In genomic region chr2:12728221-12728777, GRCh38 we compare ENCODE assay signal across 8 cellular contexts. TPM values are rescaled to one million over a fixed set of nuclear protein-coding genes. Genes with fewer than 3 reads are reported as not detected.
DNase-seq lines count a peak whose midpoint lies in the region; ATAC-seq and TF ChIP-seq lines count a peak whose summit lies in the region.

No MANE protein-coding gene starts in this region.

- peaks cover 95 to 99% of the 10 kb centered on the region in 2 donors for H3K4me1 Mint-ChIP-seq in immature natural killer cell

- ATAC-seq in GM19023 (IDR thresholded peaks at IDR 0.05; ENCODE audit: unreplicated experiment) (peak; percentile 89), HG02943 (IDR thresholded peaks at IDR 0.05; ENCODE audit: low read depth, unreplicated experiment) (peak; percentile 92), heart left ventricle (no peak)

- no peaks in the 10 kb centered on the region for H3K9me3 ChIP-seq in heart left ventricle

- no peak for TF ChIP-seq POLR2A in heart left ventricle (IDR thresholded peaks at IDR 0.05)

- peak overlapping the region in 5 of 12 donors; percentile 10 to 96 (median 73) for H3K27ac ChIP-seq in heart left ventricle

- no peak overlapping the region for H3K4me3 ChIP-seq in heart left ventricle

- 80 to 86% (median 83%) methylated on average over 9 of the region's 9 CpGs for WGBS in heart left ventricle, 4 donors

- peaks cover 12 to 42% (median 37%) of the 10 kb centered on the region in 3 donors for H3K36me3 Mint-ChIP-seq in immature natural killer cell

- intact Hi-C loops in heart left ventricle (cut with DNase I) = loop anchor here in 1 of 10 donors (10.0 kb wide), 1 partner anchor 87 kb away; no protein-coding TSS in a partner anchor

- peak overlapping the region; percentile 89 to 96 (median 94) for H3K27ac Mint-ChIP-seq in immature natural killer cell

- peak; percentile 40 for DNase-seq in T follicular helper cell (ENCODE audit: low read depth)
- peak; percentile 67 to 74 (median 70) for DNase-seq in immature natural killer cell
- DNase-seq in GM10266 (ENCODE audit: extremely low spot score) = no peak
- no peak for DNase-seq in 8988T
- DNase-seq in heart left ventricle = no peak
- DNase-seq in NCI-H1092 treated with DMSO at 0.1 percent for 48 hours (lab: John Stamatoyannopoulos, UW) = no peak

- H3K36me3 ChIP-seq in heart left ventricle = peaks cover 0 to 95% (median 84%) of the 10 kb centered on the region in 9 donors

- H3K27me3 Mint-ChIP-seq in immature natural killer cell (ENCODE audit: low read depth in 3 of 3) = no peaks in the 10 kb centered on the region

- H3K27me3 ChIP-seq in heart left ventricle = no peaks in the 10 kb centered on the region

- peaks cover 24 to 100% (median 95%) of the 10 kb centered on the region in 12 donors for H3K4me1 ChIP-seq in heart left ventricle

- peak overlapping the region; percentile 80 to 100 (median 97) for H3K4me3 Mint-ChIP-seq in immature natural killer cell

- H3K9me3 Mint-ChIP-seq in immature natural killer cell = no peaks in the 10 kb centered on the region

- TF ChIP-seq CTCF in GM10266 (IDR thresholded peaks at IDR 0.05; ENCODE audit: control insufficient read depth, insufficient read depth, low read depth, missing control alignments) = no peak
- no peak for TF ChIP-seq CTCF in heart left ventricle (IDR thresholded peaks at IDR 0.05)

RNA-seq across cellular contexts. Expression of gene TRIB2, which starts 11.6 kb away (rescaled TPM):
- polyA plus RNA-seq in immature natural killer cell (10 to 100 TPM; 40.7 to 82.6 (median 44.5) TPM), heart left ventricle (10 to 100 TPM; 31.2 to 45.3 TPM)
- 100 to 1,000 TPM in 1 of 9 donors, 10 to 100 TPM in 8; 34.3 to 140 (median 41.4) TPM for total RNA-seq in heart left ventricle

Comparison
In these comparisons a context has a peak if more than half of its experiments do, and no peak if none do; other contexts are left out.
1. ATAC-seq: peak in GM19023 (single experiment) and HG02943 (single experiment); none in heart left ventricle (0 of 4).
2. DNase-seq: peak in T follicular helper cell (single experiment) and immature natural killer cell (3 of 3); none in GM10266 (single experiment), 8988T (single experiment), heart left ventricle (0 of 5) and NCI-H1092 treated with DMSO at 0.1 percent for 48 hours (single experiment).